ENCODE assay signal across 8 cellular contexts in the genomic region with DNA sequence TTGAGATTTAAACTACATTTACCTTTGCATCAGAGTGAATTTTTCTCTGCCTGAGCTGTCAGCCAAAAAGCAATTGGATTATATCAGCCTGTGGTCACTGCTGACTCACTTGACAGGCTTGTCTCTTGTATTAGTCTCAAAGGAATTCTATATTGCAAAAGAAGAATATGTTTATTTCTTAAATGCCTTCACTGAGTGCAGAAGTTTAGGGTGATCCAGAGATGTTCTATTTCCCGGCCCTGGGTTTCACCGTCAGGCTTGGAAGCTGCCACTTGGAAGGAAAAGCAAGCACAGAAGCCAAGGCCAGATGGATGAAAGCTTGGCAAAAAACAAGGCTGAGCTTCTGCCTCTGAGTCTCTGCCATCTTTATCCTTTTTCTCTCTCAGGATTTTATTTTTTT.
DNase-seq lines count a peak whose midpoint lies in the region; ATAC-seq lines count a peak whose summit lies in the region.

No MANE protein-coding gene starts in this region.

- DNase-seq in HS-5 (ENCODE audit: low read depth), result peak; percentile 70
- DNase-seq in astrocyte of the hippocampus (ENCODE audit: low read depth, low spot score), result peak; percentile 87
- DNase-seq in iris pigment epithelial cell (ENCODE audit: low read depth), result peak; percentile 93
- no peak for DNase-seq in ecto neural progenitor cell (ENCODE audit: low spot score)
- DNase-seq in NCI-H510A (lab: John Stamatoyannopoulos, UW), result no peak

- H3K27ac ChIP-seq in subcutaneous abdominal adipose tissue (ENCODE audit: low read depth, low read length), result peak overlapping the region; percentile 59

- H3K4me3 ChIP-seq in subcutaneous abdominal adipose tissue (ENCODE audit: low read depth in 1 of 5, low read length in 5 of 5), result no peak overlapping the region

- H3K9me3 ChIP-seq in subcutaneous abdominal adipose tissue (ENCODE audit: control insufficient read depth in 5 of 5, low read length in 5 of 5), result no peaks in the 10 kb centered on the region

- ATAC-seq in HG02610 (IDR thresholded peaks at IDR 0.05; ENCODE audit: unreplicated experiment) (no peak), GM19023 (IDR thresholded peaks at IDR 0.05; ENCODE audit: unreplicated experiment) (no peak)

- H3K4me1 ChIP-seq in subcutaneous abdominal adipose tissue (ENCODE audit: control insufficient read depth in 5 of 5, insufficient read depth in 5 of 5, low read length in 5 of 5), result peaks cover 2 to 20% (median 16%) of the 10 kb centered on the region in 5 donors

- no peaks in the 10 kb centered on the region for H3K27me3 ChIP-seq in subcutaneous abdominal adipose tissue (ENCODE audit: control insufficient read depth in 5 of 5, insufficient read depth in 4 of 5, low read length in 5 of 5)

- H3K9ac ChIP-seq in subcutaneous abdominal adipose tissue (ENCODE audit: low read length in 5 of 5), result no peak overlapping the region

- H3K36me3 ChIP-seq in subcutaneous abdominal adipose tissue (ENCODE audit: control insufficient read depth in 5 of 5, insufficient read depth in 5 of 5, low read length in 5 of 5), result peaks cover 7 to 15% (median 13%) of the 10 kb centered on the region in 5 donors

Comparison
In these comparisons a context has a peak if more than half of its experiments do, and no peak if none do; other contexts are left out.
1. DNase-seq: peak in HS-5 (single experiment), astrocyte of the hippocampus (single experiment) and iris pigment epithelial cell (single experiment); none in ecto neural progenitor cell (single experiment) and NCI-H510A (single experiment).